Comparison of ENCODE assay signal across 8 cellular contexts in the genomic region with DNA sequence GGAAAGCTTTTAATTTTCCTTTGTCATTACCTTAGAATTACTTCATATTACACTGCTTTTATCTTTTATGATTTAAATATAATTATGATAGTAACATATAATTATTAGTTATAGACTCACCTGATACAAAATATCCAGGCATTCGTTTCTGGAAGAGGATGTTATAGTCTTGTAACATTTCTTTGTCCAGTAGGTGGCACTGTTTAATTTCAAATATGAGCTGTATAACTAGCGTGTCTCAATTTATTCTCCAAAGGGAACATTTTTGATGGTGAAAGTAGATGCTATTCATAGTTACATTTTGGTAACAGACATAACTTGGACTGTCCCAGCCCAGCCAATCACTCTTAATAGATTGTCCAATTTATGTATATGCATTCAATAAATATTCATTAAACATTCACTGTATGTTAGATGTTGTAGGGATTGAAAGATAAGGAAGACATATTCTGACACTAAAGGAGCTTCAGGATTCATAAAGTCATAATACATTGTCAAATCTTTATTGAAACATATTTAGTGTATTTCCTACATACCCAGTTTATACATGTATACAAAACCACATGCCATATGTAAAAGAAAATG. TPM values are rescaled to one million over a fixed set of nuclear protein-coding genes. Genes with fewer than 3 reads are reported as not detected.
DNase-seq lines count a peak whose midpoint lies in the region; ATAC-seq and TF ChIP-seq lines count a peak whose summit lies in the region.

No MANE protein-coding gene starts in this region.

- no peaks in the 10 kb centered on the region for H3K9me3 ChIP-seq in Caco-2
- no peaks in the 10 kb centered on the region for H3K9me3 ChIP-seq in OCI-LY3 (ENCODE audit: insufficient read depth, low read length)
- no peaks in the 10 kb centered on the region for H3K9me3 ChIP-seq in colonic mucosa
- no peaks in the 10 kb centered on the region for H3K9me3 ChIP-seq in lower lobe of right lung

- H4K20me1 ChIP-seq in OCI-LY3 (ENCODE audit: insufficient read depth, low read length): no peaks in the 10 kb centered on the region

- H3K36me3 Mint-ChIP-seq in Caco-2 (ENCODE audit: insufficient read depth, unreplicated experiment): no peaks in the 10 kb centered on the region

- no peak overlapping the region for H2AFZ ChIP-seq in OCI-LY3 (ENCODE audit: low read depth, low read length)

- no peaks in the 10 kb centered on the region for H3K79me2 ChIP-seq in OCI-LY3 (ENCODE audit: low read length)

- no peak overlapping the region for H3K4me3 Mint-ChIP-seq in Caco-2 (ENCODE audit: unreplicated experiment)

- H3K4me1 Mint-ChIP-seq in Caco-2 (ENCODE audit: low read depth, unreplicated experiment): no peaks in the 10 kb centered on the region

- CTCF ChIA-PET in Caco-2 (lab: Charles Lee): interaction anchor here (0.6 to 1.1 kb wide), 3 partner anchors 19 to 158 kb away, joined by 3 to 5 read pairs (median 5); a partner anchor contains a TSS

- H3K4me3 ChIP-seq in Caco-2 (ENCODE audit: low read depth, low read length) (no peak overlapping the region), OCI-LY3 (ENCODE audit: low read length) (no peak overlapping the region), colonic mucosa (no peak overlapping the region), lower lobe of right lung (no peak overlapping the region)

- H3K9ac ChIP-seq in OCI-LY3 (ENCODE audit: low read length): no peak overlapping the region
- no peak overlapping the region for H3K9ac ChIP-seq in colonic mucosa (ENCODE audit: low read depth in 2 of 2, low read length in 2 of 2)

- no peak overlapping the region for H3K27ac ChIP-seq in OCI-LY3 (ENCODE audit: low read length)
- H3K27ac ChIP-seq in colonic mucosa: no peak overlapping the region
- H3K27ac ChIP-seq in lower lobe of right lung: no peak overlapping the region

- no TSS peak for BruUV-seq in Caco-2 (replicated peaks; lab: Mats Ljungman, UMichigan)

- H3K4me2 ChIP-seq in OCI-LY3 (ENCODE audit: low read length): no peak overlapping the region

- DNase-seq in Caco-2 (peak in 1 of 2 experiments; percentile 41), colonic mucosa (no peak), lower lobe of right lung (no peak), D341Med (ENCODE audit: low spot score) (no peak)

- H3K4me1 ChIP-seq in Caco-2 (no peaks in the 10 kb centered on the region), OCI-LY3 (ENCODE audit: low read length) (no peaks in the 10 kb centered on the region), colonic mucosa (no peaks in the 10 kb centered on the region), lower lobe of right lung (no peaks in the 10 kb centered on the region)

- intact Hi-C loops in Caco-2 (cut with micrococcal nuclease; ENCODE audit: unreplicated experiment) (loop anchor here (1.0 to 5.0 kb wide), 4 partner anchors 48 to 767 kb away; no protein-coding TSS in a partner anchor), colonic mucosa (cut with DNase I) (loop anchor here (5.0 kb wide), 1 partner anchor 767 kb away; no protein-coding TSS in a partner anchor), lower lobe of right lung (cut with DNase I) (no loop called here)

- POLR2A ChIA-PET in Caco-2 (lab: Charles Lee): interaction anchor here (0.7 kb wide), 1 partner anchor 19 kb away, joined by 3 read pairs; a partner anchor contains a TSS

- TF ChIP-seq CTCF in Caco-2 (IDR thresholded peaks at IDR 0.05; ENCODE audit: insufficient read depth in 1 of 2, low read depth in 1 of 2, low read length in 1 of 2, severe bottlenecking in 1 of 2, unreplicated experiment in 1 of 2) (peak; percentile 38 to 64), OCI-LY3 (IDR thresholded peaks at IDR 0.05; ENCODE audit: low read depth, low read length) (peak; percentile 48), colonic mucosa (IDR thresholded peaks at IDR 0.05) (peak; percentile 65), lower lobe of right lung (IDR thresholded peaks at IDR 0.05) (peak; percentile 68)

- no peaks in the 10 kb centered on the region for H3K27me3 Mint-ChIP-seq in Caco-2 (ENCODE audit: insufficient read depth, unreplicated experiment)

- no peak overlapping the region for H3K27ac Mint-ChIP-seq in Caco-2 (ENCODE audit: unreplicated experiment)

- no peaks in the 10 kb centered on the region for H3K27me3 ChIP-seq in Caco-2 (replicated peaks; ENCODE audit: control insufficient read depth, insufficient read depth, low read length)
- no peaks in the 10 kb centered on the region for H3K27me3 ChIP-seq in OCI-LY3 (ENCODE audit: low read depth, low read length)
- H3K27me3 ChIP-seq in colonic mucosa: no peaks in the 10 kb centered on the region
- no peaks in the 10 kb centered on the region for H3K27me3 ChIP-seq in lower lobe of right lung (ENCODE audit: low read depth)

- H3K9me3 Mint-ChIP-seq in Caco-2 (ENCODE audit: unreplicated experiment): no peaks in the 10 kb centered on the region

- ATAC-seq in GM19351 (IDR thresholded peaks at IDR 0.05; ENCODE audit: unreplicated experiment) (peak; percentile 84), HG03469 (IDR thresholded peaks at IDR 0.05; ENCODE audit: unreplicated experiment) (peak; percentile 67), lower lobe of right lung (peak; percentile 65 to 70), HG03097 (IDR thresholded peaks at IDR 0.05; ENCODE audit: low FRiP score, unreplicated experiment) (no peak)

- H3K36me3 ChIP-seq in Caco-2 (ENCODE audit: control insufficient read depth, insufficient read depth, low read length) (no peaks in the 10 kb centered on the region), OCI-LY3 (replicated peaks; ENCODE audit: low read depth, low read length) (no peaks in the 10 kb centered on the region), colonic mucosa (no peaks in the 10 kb centered on the region), lower lobe of right lung (no peaks in the 10 kb centered on the region)

RNA-seq across cellular contexts. Expression of a gene that starts 19.2 kb away (rescaled TPM):
- total RNA-seq in Caco-2 (2022): 5.4 and 6.6 TPM in 2 replicates
- total RNA-seq in colonic mucosa: not detected
- total RNA-seq in lower lobe of right lung: 4.9 TPM
